7 cellular contexts compared by ENCODE assay signal in the genomic region with DNA sequence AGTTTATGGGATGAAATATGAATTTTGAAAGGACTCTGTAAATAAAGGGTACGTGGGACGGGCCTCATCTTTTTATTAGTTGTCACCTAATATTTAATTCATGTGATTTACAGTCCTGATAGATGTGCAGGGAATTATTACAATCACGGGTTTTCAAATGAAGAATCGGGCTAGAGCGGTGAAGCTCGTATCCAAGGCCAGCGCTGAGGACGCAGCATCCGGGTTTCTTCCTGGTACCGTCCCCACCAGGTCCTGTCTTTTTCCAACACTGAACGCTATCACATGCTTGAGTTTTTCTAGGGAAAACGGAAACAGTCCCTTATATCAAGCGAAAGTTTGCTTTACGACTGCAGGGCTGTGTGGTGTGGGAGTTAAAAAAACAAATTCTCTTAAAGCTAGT.
DNase-seq lines count a peak whose midpoint lies in the region; TF ChIP-seq lines count a peak whose summit lies in the region.

No MANE protein-coding gene starts in this region.

- H3K27me3 ChIP-seq in GM06990 (replicated peaks; ENCODE audit: control insufficient read depth, insufficient read depth, low read length), result no peaks in the 10 kb centered on the region
- H3K27me3 ChIP-seq in brain microvascular endothelial cell (replicated peaks), result no peaks in the 10 kb centered on the region

- DNase-seq in GM06990 (ENCODE audit: extremely low read depth, insufficient read length) (no peak), NCI-H2227 (lab: John Stamatoyannopoulos, UW; ENCODE audit: unreplicated experiment) (peak; percentile 21), brain microvascular endothelial cell (peak; percentile 46), iris pigment epithelial cell (ENCODE audit: low read depth) (peak; percentile 52), MV-4-11 (lab: John Stamatoyannopoulos, UW) (no peak), HCEC 1CT (no peak)

- in situ Hi-C loops in brain microvascular endothelial cell (cut with HindIII; ENCODE audit: low pct_ligation_motif_present, low sequenced_read_pairs), result no loop called here

- peak overlapping the region; percentile 98 for H3K27ac ChIP-seq in brain microvascular endothelial cell
- peak overlapping the region in 20 of 21 experiments; percentile 92 to 99 (median 96) for H3K27ac ChIP-seq in skin epidermis

- H3K4me3 ChIP-seq in GM06990 (replicated peaks; ENCODE audit: low read depth, low read length) (peak overlapping the region; percentile 90), brain microvascular endothelial cell (ENCODE audit: low read depth, low read length) (peak overlapping the region; percentile 87), skin epidermis (peak overlapping the region; percentile 45 to 71 (median 57))

- TF ChIP-seq CTCF in GM06990 (IDR thresholded peaks at IDR 0.05; ENCODE audit: insufficient read depth, low read length, poor library complexity, severe bottlenecking), result no peak
- no peak for TF ChIP-seq CTCF in brain microvascular endothelial cell (IDR thresholded peaks at IDR 0.05; ENCODE audit: low read depth, low read length, missing control alignments)

- peaks cover 10% of the 10 kb centered on the region for H3K36me3 ChIP-seq in GM06990 (ENCODE audit: control insufficient read depth, insufficient read depth, low read length)
- peaks cover 17% of the 10 kb centered on the region for H3K36me3 ChIP-seq in brain microvascular endothelial cell (replicated peaks)

Comparison
In these comparisons a context has a peak if more than half of its experiments do, and no peak if none do; other contexts are left out.
1. DNase-seq: peak in NCI-H2227 (single experiment), brain microvascular endothelial cell (single experiment) and iris pigment epithelial cell (single experiment); none in GM06990 (single experiment), MV-4-11 (single experiment) and HCEC 1CT (single experiment).
2. Peak in every context shown above with its lines, with median percentiles within 50 percentile points of each other: H3K4me3 ChIP-seq.